12 cellular contexts compared by ENCODE assay signal in the genomic region with DNA sequence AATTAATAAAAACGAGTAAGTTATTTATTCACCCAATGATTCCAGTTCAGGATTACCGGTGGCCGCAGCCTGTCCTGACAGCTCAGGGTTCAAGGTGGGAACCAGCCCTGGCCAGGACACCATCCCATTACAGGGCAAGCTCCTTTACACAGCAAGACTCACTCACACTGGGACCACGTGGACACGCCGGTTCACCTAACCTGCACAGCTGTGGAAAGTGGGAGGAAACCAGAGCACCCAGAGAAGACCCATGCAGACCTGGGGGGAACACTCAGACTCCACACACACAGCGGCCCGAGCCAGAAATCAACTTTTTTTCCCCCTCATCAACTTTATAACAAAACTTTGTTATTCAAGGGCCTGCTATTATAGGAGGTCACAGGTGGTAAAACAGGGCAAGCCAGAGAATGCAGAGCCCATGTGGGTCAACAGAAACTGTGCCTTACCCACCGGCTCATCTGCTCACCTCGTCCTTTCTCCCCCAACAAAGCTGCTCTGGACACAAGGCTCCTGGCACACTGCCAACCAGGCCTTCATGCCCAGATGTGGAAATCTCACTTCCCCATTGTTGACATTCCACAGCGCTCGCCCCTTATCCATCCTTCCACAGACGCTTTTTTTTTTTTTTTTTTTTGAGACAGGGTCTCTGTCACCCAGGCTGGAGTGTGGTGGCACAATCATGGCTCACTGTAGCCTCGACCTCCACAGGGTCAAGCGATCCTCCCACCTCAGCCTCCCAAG. TPM values are rescaled to one million over a fixed set of nuclear protein-coding genes. Genes with fewer than 3 reads are reported as not detected.
A peak's percentile ranks its signal among the peaks of the same experiment; 100 is the strongest.
DNase-seq lines count a peak whose midpoint lies in the region; ATAC-seq, FAIRE-seq and TF ChIP-seq lines count a peak whose summit lies in the region.
"Had no signal": no experiment of that assay in that cellular context is flagged by ENCODE, and none has a peak within 500 bp of the region (broad histone marks: within the 10 kb centered on the region; RNA-seq: fewer than 3 reads in every experiment).

No MANE protein-coding gene starts in this region.

- ATAC-seq in omental fat pad (ENCODE audit: low FRiP score) (no peak), HG02571 (IDR thresholded peaks at IDR 0.05; ENCODE audit: unreplicated experiment) (no peak), GM18498 (IDR thresholded peaks at IDR 0.05; ENCODE audit: unreplicated experiment) (no peak), GM21786 (IDR thresholded peaks at IDR 0.05; ENCODE audit: unreplicated experiment) (no peak)

- no peak for FAIRE-seq in HTR-8/SVneo (lab: Jason Lieb, UNC)
- FAIRE-seq: H1 had no signal

- DNase-seq in EL (peak; percentile 59), NAMALWA (ENCODE audit: low spot score) (peak; percentile 32), fibroblast of pulmonary artery (ENCODE audit: low read depth) (peak; percentile 71), omental fat pad (ENCODE audit: low spot score) (peak; percentile 44), HTR-8/SVneo (ENCODE audit: insufficient read length, low spot score) (no peak)
- DNase-seq: DMS79 treated with DMSO at 0.1 percent for 48 hours; stimulated activated naive CD4-positive, alpha-beta T cell treated with Interleukin-2 at 50 U/mL for 16 hours had no signal

- TF ChIP-seq CTCF in fibroblast of pulmonary artery (IDR thresholded peaks at IDR 0.05; ENCODE audit: low read length, missing control alignments): no peak
- TF ChIP-seq CTCF in omental fat pad (IDR thresholded peaks at IDR 0.05): no peak

- no peak overlapping the region for H3K4me3 ChIP-seq in fibroblast of pulmonary artery (replicated peaks; ENCODE audit: low read depth, low read length)
- H3K4me3 ChIP-seq: SJSA1 had no signal

RNA-seq across cellular contexts. Expression of a gene that starts 8.0 kb away (rescaled TPM):
- not detected for total RNA-seq in omental fat pad
- total RNA-seq: H1, SJSA1 had no signal

RNA-seq across cellular contexts. Expression of a gene that starts 33.5 kb away (rescaled TPM):
- 10 to 100 TPM in 3 of 4 donors, 1 to 10 TPM in 1; 9.2 to 30.7 (median 12.5) TPM for total RNA-seq in omental fat pad

RNA-seq across cellular contexts. Expression of a gene that starts 33.6 kb away (rescaled TPM):
- 10 to 100 TPM; 26.4 to 30.8 (median 28.9) TPM for total RNA-seq in omental fat pad
